20 cellular contexts compared by ENCODE assay signal in the genomic region with DNA sequence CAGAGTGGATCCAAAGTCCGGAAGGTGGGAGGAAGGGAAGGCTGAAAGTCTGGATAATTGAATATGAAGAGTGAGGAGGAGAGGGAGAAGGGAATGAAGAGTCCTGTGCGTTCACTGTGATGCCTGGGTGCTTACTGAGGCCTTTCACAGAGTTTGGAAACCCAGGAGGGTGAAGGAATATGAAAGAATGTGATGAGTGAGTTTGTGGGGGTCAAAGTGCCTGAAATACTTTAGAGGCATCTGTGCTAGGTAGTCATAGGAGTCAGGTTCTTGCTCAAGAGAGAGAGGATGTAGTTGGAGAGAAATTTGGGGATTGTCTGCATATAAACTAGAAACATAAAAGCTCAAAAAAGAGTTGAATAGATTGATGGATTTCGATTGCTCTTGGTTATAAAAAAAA. TPM values are rescaled to one million over a fixed set of nuclear protein-coding genes. Genes with fewer than 3 reads are reported as not detected.
A peak's percentile ranks its signal among the peaks of the same experiment; 100 is the strongest.
DNase-seq lines count a peak whose midpoint lies in the region; ATAC-seq, FAIRE-seq and TF ChIP-seq lines count a peak whose summit lies in the region.
"Had no signal": no experiment of that assay in that cellular context is flagged by ENCODE, and none has a peak within 500 bp of the region (broad histone marks: within the 10 kb centered on the region; RNA-seq: fewer than 3 reads in every experiment).

No MANE protein-coding gene starts in this region.

- H3K9me3 Mint-ChIP-seq in glutamatergic neuron (ENCODE audit: unreplicated experiment) (no peaks in the 10 kb centered on the region), progenitor cell of endocrine pancreas (ENCODE audit: low read depth) (no peaks in the 10 kb centered on the region)
- H3K9me3 Mint-ChIP-seq: CD8-positive, alpha-beta memory T cell had no signal

- H3K4me2 ChIP-seq in HepG2 (ENCODE audit: low read depth, low read length): no peak overlapping the region
- H3K4me2 ChIP-seq: PC-9 had no signal

- H3K4me1 Mint-ChIP-seq in glutamatergic neuron (ENCODE audit: low read depth, unreplicated experiment): peaks cover 17% of the 10 kb centered on the region
- H3K4me1 Mint-ChIP-seq in progenitor cell of endocrine pancreas (ENCODE audit: low read depth): peaks cover 13% of the 10 kb centered on the region

- H4K20me1 ChIP-seq in HepG2 (ENCODE audit: insufficient read depth, low read length): no peaks in the 10 kb centered on the region; the same call in 1 of the 2 replicates

- H3K27me3 ChIP-seq in HepG2 (ENCODE audit: control insufficient read depth in 1 of 2, insufficient read depth in 2 of 2, low read length in 2 of 2) (no peaks in the 10 kb centered on the region), right lobe of liver (no peaks in the 10 kb centered on the region)

- no peak overlapping the region for H3K9ac ChIP-seq in HepG2 (ENCODE audit: insufficient read depth, low read depth, low read length)

- peaks cover 4% of the 10 kb centered on the region for H3K27me3 Mint-ChIP-seq in glutamatergic neuron (ENCODE audit: unreplicated experiment)
- H3K27me3 Mint-ChIP-seq in progenitor cell of endocrine pancreas: no peaks in the 10 kb centered on the region
- H3K27me3 Mint-ChIP-seq: CD8-positive, alpha-beta memory T cell had no signal

- in situ Hi-C loops in HepG2 (cut with HindIII; ENCODE audit: extremely low pct_ligation_motif_present, low pct_unique_long_range_greater_than_20kb): no loop called here

- TF ChIP-seq EP300 in HepG2 (IDR thresholded peaks at IDR 0.05; ENCODE audit: low read depth in 2 of 2, low read length in 2 of 2) (no peak), HepG2 (CRISPR knock-in tag; IDR thresholded peaks at IDR 0.05; ENCODE audit: borderline replicate concordance) (no peak)

- H3K27ac Mint-ChIP-seq in glutamatergic neuron (ENCODE audit: unreplicated experiment): peak overlapping the region; percentile 54
- H3K27ac Mint-ChIP-seq in progenitor cell of endocrine pancreas: peak overlapping the region; percentile 57

- POLR2A ChIA-PET in HepG2 (lab: Yijun Ruan, JAX): no interaction called here

- H3K9me3 ChIP-seq in HepG2 (ENCODE audit: low read length): no peaks in the 10 kb centered on the region
- no peaks in the 10 kb centered on the region for H3K9me3 ChIP-seq in right lobe of liver

- DNase-seq in HepG2 (ENCODE audit: low spot score) (no peak), right lobe of liver (no peak), NCI-H226 (peak; percentile 74), glutamatergic neuron (no peak), progenitor cell of endocrine pancreas (ENCODE audit: low spot score, unreplicated experiment) (no peak), NCI-H1436 treated with DMSO at 0.1 percent for 48 hours (lab: John Stamatoyannopoulos, UW) (no peak), islet precursor cell (no peak)
- DNase-seq: C1 segment of cervical spinal cord; CD8-positive, alpha-beta memory T cell; KG1; MV-4-11; NCI-H1417 treated with DMSO at 0.1 percent for 48 hours; NCI-H1930; NCI-H345; NCI-H524 treated with DMSO at 0.1 percent for 48 hours; PC-9 had no signal

- intact Hi-C loops in HepG2 (cut with micrococcal nuclease; ENCODE audit: unreplicated experiment) (no loop called here), right lobe of liver (cut with DNase I) (no loop called here)

- ATAC-seq in HepG2: peak; percentile 32; the same call in 1 of the 3 replicates
- no peak for ATAC-seq in right lobe of liver
- no peak for ATAC-seq in GM18511 (IDR thresholded peaks at IDR 0.05; ENCODE audit: unreplicated experiment)

- H2AFZ ChIP-seq in HepG2 (ENCODE audit: low read length): no peak overlapping the region
- H2AFZ ChIP-seq: PC-9 had no signal

- no peak for TF ChIP-seq POLR2A in HepG2 (IDR thresholded peaks at IDR 0.05; ENCODE audit: insufficient read depth in 1 of 2, low read depth in 2 of 2, low read length in 2 of 2)
- no peak for TF ChIP-seq POLR2A in right lobe of liver (IDR thresholded peaks at IDR 0.05)

- H3K4me1 ChIP-seq in HepG2 (ENCODE audit: insufficient read depth, low read length): peaks cover 9% of the 10 kb centered on the region
- peaks cover 0 to 8% (median 4%) of the 10 kb centered on the region in 4 donors for H3K4me1 ChIP-seq in right lobe of liver

- no peak overlapping the region for H3K4me3 Mint-ChIP-seq in glutamatergic neuron (ENCODE audit: unreplicated experiment)
- H3K4me3 Mint-ChIP-seq in progenitor cell of endocrine pancreas (ENCODE audit: low read depth): no peak overlapping the region
- H3K4me3 Mint-ChIP-seq: CD8-positive, alpha-beta memory T cell had no signal

- H3K4me3 ChIP-seq in HepG2 (replicated peaks in 1 of 3; ENCODE audit: insufficient read depth in 1 of 3, low read depth in 2 of 3, low read length in 3 of 3) (no peak overlapping the region), right lobe of liver (no peak overlapping the region)
- H3K4me3 ChIP-seq: PC-9 had no signal

- CTCF ChIA-PET in HepG2 (lab: Yijun Ruan, JAX; ENCODE audit: low intra/inter-chr PET ratio, low total read pairs): no interaction called here

- H3K79me2 ChIP-seq in HepG2 (ENCODE audit: insufficient read depth, low read length): peaks cover 35% of the 10 kb centered on the region

- TF ChIP-seq RAD21 in HepG2 (CRISPR knock-in tag; IDR thresholded peaks at IDR 0.05): no peak

- TF ChIP-seq CTCF in HepG2 (CRISPR knock-in tag; IDR thresholded peaks at IDR 0.05) (no peak), right lobe of liver (IDR thresholded peaks at IDR 0.05) (no peak), glutamatergic neuron (IDR thresholded peaks at IDR 0.05; ENCODE audit: partially characterized antibody, unreplicated experiment) (no peak), progenitor cell of endocrine pancreas (IDR thresholded peaks at IDR 0.05; ENCODE audit: unreplicated experiment) (no peak)

- no peaks in the 10 kb centered on the region for H3K36me3 Mint-ChIP-seq in glutamatergic neuron (ENCODE audit: unreplicated experiment)
- peaks cover 31% of the 10 kb centered on the region for H3K36me3 Mint-ChIP-seq in progenitor cell of endocrine pancreas (ENCODE audit: insufficient read depth)

- BruUV-seq in HepG2 (replicated peaks; lab: Mats Ljungman, UMichigan): no TSS peak

- H3K27ac ChIP-seq in HepG2 (ENCODE audit: extremely low read length, insufficient read depth, low read length) (no peak overlapping the region), right lobe of liver (no peak overlapping the region)
- H3K27ac ChIP-seq: PC-9 had no signal

- no peak for FAIRE-seq in HepG2 (lab: Jason Lieb, UNC)
- FAIRE-seq: D721Med, GM12891, H1 had no signal

- 94% methylated on average over 3 of the region's 3 CpGs for WGBS in HepG2 (ENCODE audit: low lambda C conversion rate)
- 89% methylated on average over 2 of the region's 3 CpGs for WGBS in right lobe of liver (ENCODE audit: insufficient coverage, low coverage, low lambda C conversion rate, missing lambda C conversion rate)

- H3K36me3 ChIP-seq in HepG2 (replicated peaks in 1 of 2; ENCODE audit: control insufficient read depth in 1 of 2, insufficient read depth in 2 of 2, low read length in 2 of 2) (peaks cover 15 to 34% of the 10 kb centered on the region in 2 experiments; a peak in 4 of 5 replicates), right lobe of liver (peaks cover 0 to 10% (median 0%) of the 10 kb centered on the region in 4 donors)

TF ChIP-seq in HepG2, 621 proteins besides CTCF, POLR2A, EP300 and RAD21 (continues in another document):
- TF ChIP-seq CHD4 (IDR thresholded peaks at IDR 0.05; ENCODE audit: borderline replicate concordance, low read length): no peak
- no peak for TF ChIP-seq ZSCAN21 (CRISPR knock-in tag; IDR thresholded peaks at IDR 0.05; ENCODE audit: borderline replicate concordance)

RNA-seq across cellular contexts. Expression of a gene that starts 20.7 kb away (rescaled TPM):
- not detected in 2 replicates for total RNA-seq in HepG2 (2016; rRNA removed; fragmentation: Illumina TruSeq; extraction: Trizol)
- not detected in 2 replicates for total RNA-seq in HepG2 (2016; cell fraction: cytosol; rRNA removed; fragmentation: Illumina TruSeq; extraction: Trizol; ENCODE audit: low read depth)
- not detected in 2 replicates for total RNA-seq in HepG2 (2016; cell fraction: insoluble cytoplasmic fraction; rRNA removed; fragmentation: Illumina TruSeq; extraction: Trizol)
- not detected in 2 replicates for total RNA-seq in HepG2 (2016; cell fraction: membrane; rRNA removed; fragmentation: Illumina TruSeq; extraction: Trizol)
- total RNA-seq in HepG2 (2016; cell fraction: nucleus; rRNA removed; fragmentation: Illumina TruSeq; extraction: Trizol): not detected in 2 replicates
- not detected in 2 replicates for polyA plus RNA-seq in HepG2 (2011; rRNA removed)
- polyA plus RNA-seq in HepG2 (2011; cell fraction: cytosol; rRNA removed): not detected in 2 replicates
- not detected in 2 replicates for polyA plus RNA-seq in HepG2 (2011; cell fraction: nucleus; rRNA removed)
- polyA plus RNA-seq in HepG2 (2012): not detected in 2 replicates
- polyA plus RNA-seq in HepG2 (2016; cell fraction: cytosol; fragmentation: Illumina TruSeq; extraction: Trizol; ENCODE audit: low read depth): not detected in 2 replicates
- not detected in 2 replicates for polyA plus RNA-seq in HepG2 (2016; cell fraction: insoluble cytoplasmic fraction; fragmentation: Illumina TruSeq; extraction: Trizol; ENCODE audit: low read depth)
- polyA plus RNA-seq in HepG2 (2016; cell fraction: membrane; fragmentation: Illumina TruSeq; extraction: Trizol; ENCODE audit: low read depth): not detected in 2 replicates
- not detected in 2 replicates for polyA plus RNA-seq in HepG2 (2016; cell fraction: nucleus; fragmentation: Illumina TruSeq; extraction: Trizol; ENCODE audit: insufficient read depth, low read depth)
- not detected in 2 replicates for polyA minus RNA-seq in HepG2 (2011; rRNA and poly(A)+ RNA removed; ENCODE audit: low replicate concordance)
- polyA minus RNA-seq in HepG2 (2011; cell fraction: cytosol; rRNA and poly(A)+ RNA removed): not detected in 2 replicates
- not detected in 2 replicates for polyA minus RNA-seq in HepG2 (2011; cell fraction: nucleus; rRNA and poly(A)+ RNA removed)
- not detected for total RNA-seq in right lobe of liver
- not detected for total RNA-seq in glutamatergic neuron (ENCODE audit: unreplicated experiment)
- not detected in 2 replicates for total RNA-seq in progenitor cell of endocrine pancreas
- total RNA-seq: CD8-positive, alpha-beta memory T cell; PC-9 had no signal
- polyA plus RNA-seq: CD8-positive, alpha-beta memory T cell had no signal
